Comparison of ENCODE assay signal across 8 cellular contexts in the genomic region with DNA sequence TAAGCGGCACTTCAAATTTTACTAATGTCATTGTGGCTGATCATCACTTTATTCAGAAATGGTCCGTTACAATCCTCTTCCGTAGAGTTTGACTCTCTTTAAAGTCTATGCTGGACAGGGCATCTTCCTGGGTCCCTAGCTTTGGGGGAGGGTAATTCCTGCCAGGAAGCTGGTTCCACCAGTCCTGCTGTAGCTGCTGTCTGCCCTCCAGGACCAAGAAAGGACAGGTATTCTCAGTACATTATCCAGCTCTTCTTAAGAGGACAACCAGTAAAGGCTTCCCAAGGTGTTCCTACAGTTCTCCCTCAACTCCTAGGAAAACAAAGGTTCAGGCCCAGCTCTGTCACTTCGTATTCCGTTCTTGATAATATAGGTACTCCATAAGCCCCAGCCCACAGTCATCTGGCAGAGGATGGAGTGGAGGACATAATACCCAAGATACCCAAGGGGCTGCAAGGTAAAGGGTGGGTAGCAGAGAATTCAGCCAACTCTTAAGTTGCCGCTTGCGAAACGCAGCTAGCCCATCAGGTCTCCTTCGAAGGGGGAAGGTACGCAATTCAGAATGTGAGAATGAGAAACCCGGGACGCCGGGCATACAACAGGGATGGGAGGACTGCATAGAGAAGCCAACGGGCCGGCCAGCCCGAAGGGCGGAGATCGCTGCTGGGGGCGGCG. TPM values are rescaled to one million over a fixed set of nuclear protein-coding genes. Genes with fewer than 3 reads are reported as not detected.
A peak's percentile ranks its signal among the peaks of the same experiment; 100 is the strongest.
DNase-seq lines count a peak whose midpoint lies in the region; ATAC-seq and TF ChIP-seq lines count a peak whose summit lies in the region.

No MANE protein-coding gene starts in this region.

- H3K36me3 ChIP-seq in OCI-LY7 (ENCODE audit: insufficient read depth, low read length) (peaks cover 11% of the 10 kb centered on the region), mucosa of rectum (ENCODE audit: control insufficient read depth in 2 of 2, insufficient read depth in 2 of 2, low read length in 2 of 2) (no peaks in the 10 kb centered on the region)

- DNase-seq in AG08396 (ENCODE audit: low spot score) (peak; percentile 7), OCI-LY7 (ENCODE audit: low spot score) (peak; percentile 66), coronary artery (ENCODE audit: low spot score) (no peak), GM03348 (ENCODE audit: low spot score) (no peak)
- DNase-seq in activated effector memory CD4-positive, alpha-beta T cell treated with anti-CD3 and anti-CD28 coated beads, Interleukin-2, amount 50 U/mL, for 16 hours, result no peak

- peaks cover 68% of the 10 kb centered on the region for H3K79me2 ChIP-seq in OCI-LY7 (ENCODE audit: insufficient read depth, low read depth, low read length)

- peak overlapping the region; percentile 89 to 90 for H3K9ac ChIP-seq in mucosa of rectum (ENCODE audit: low read depth in 1 of 2, low read length in 2 of 2)

- peak overlapping the region; percentile 83 for H3K4me2 ChIP-seq in OCI-LY7 (ENCODE audit: low read length)

- peak overlapping the region; percentile 68; the same call in 1 of the 2 replicates for H2AFZ ChIP-seq in OCI-LY7 (ENCODE audit: low read length)

- peak overlapping the region; percentile 87 for H3K27ac ChIP-seq in OCI-LY7 (ENCODE audit: low read depth, low read length, poor library complexity, severe bottlenecking)
- H3K27ac ChIP-seq in coronary artery, result peak overlapping the region; percentile 94 to 99
- peak overlapping the region; percentile 97 to 98 for H3K27ac ChIP-seq in mucosa of rectum (ENCODE audit: low read depth in 2 of 2, low read length in 2 of 2)

- TF ChIP-seq CTCF in GM12875 (IDR thresholded peaks at IDR 0.05; ENCODE audit: borderline replicate concordance, insufficient read depth, low read depth, low read length) (no peak), OCI-LY7 (conservative IDR thresholded peaks at IDR 0.05; ENCODE audit: low read length) (no peak), coronary artery (IDR thresholded peaks at IDR 0.05) (no peak)

- H3K4me3 ChIP-seq in GM12875 (ENCODE audit: low read depth, low read length), result peak overlapping the region; percentile 89
- H3K4me3 ChIP-seq in OCI-LY7 (ENCODE audit: low read depth, low read length, poor library complexity, severe bottlenecking), result peak overlapping the region; percentile 78
- peak overlapping the region; percentile 100 for H3K4me3 ChIP-seq in coronary artery
- H3K4me3 ChIP-seq in mucosa of rectum (ENCODE audit: low read length in 2 of 2), result peak overlapping the region; percentile 96 to 99

- intact Hi-C loops in OCI-LY7 (cut with micrococcal nuclease; ENCODE audit: unreplicated experiment), result loop anchor here (2.0 to 10.0 kb wide), 4 partner anchors 131 to 671 kb away; partner anchors contain the start of genes GTF3C6, REV3L and RPF2

- H3K9me3 ChIP-seq in OCI-LY7 (ENCODE audit: low read length) (peaks cover 12% of the 10 kb centered on the region; the same call in 1 of the 2 replicates), mucosa of rectum (ENCODE audit: control insufficient read depth in 2 of 2, low read length in 2 of 2) (no peaks in the 10 kb centered on the region)

- no TSS peak for BruUV-seq in OCI-LY7 (replicated peaks; lab: Mats Ljungman, UMichigan)

- POLR2A ChIA-PET in OCI-LY7 (lab: Charles Lee), result interaction anchor here (0.6 to 4.9 kb wide), 6 partner anchors 8 to 64 kb away, joined by 3 to 69 read pairs (median 14); partner anchors contain the start of gene AMD1

- H3K27me3 ChIP-seq in mucosa of rectum (ENCODE audit: control insufficient read depth in 2 of 2, insufficient read depth in 2 of 2, low read length in 2 of 2), result no peaks in the 10 kb centered on the region

- ATAC-seq in HG02623 (IDR thresholded peaks at IDR 0.05; ENCODE audit: unreplicated experiment), result no peak

- CTCF ChIA-PET in OCI-LY7 (lab: Charles Lee; ENCODE audit: unreplicated experiment), result interaction anchor here (0.9 kb wide), 1 partner anchor 131 kb away, joined by 3 read pairs; no protein-coding TSS in a partner anchor

- no peaks in the 10 kb centered on the region for H3K9me2 ChIP-seq in OCI-LY7 (ENCODE audit: insufficient read depth, low read length)

- H3K4me1 ChIP-seq in OCI-LY7 (ENCODE audit: insufficient read depth, low read length, poor library complexity, severe bottlenecking) (peaks cover 48% of the 10 kb centered on the region), mucosa of rectum (ENCODE audit: control insufficient read depth in 2 of 2, insufficient read depth in 2 of 2, low read length in 2 of 2) (peaks cover 8 to 11% of the 10 kb centered on the region in 2 donors)

- peaks cover 13% of the 10 kb centered on the region; the same call in 1 of the 2 replicates for H4K20me1 ChIP-seq in OCI-LY7 (ENCODE audit: insufficient read depth, low read length)

RNA-seq across cellular contexts. Expression of gene CDK19, which starts 1.3 kb away (rescaled TPM):
- 15.4 and 16.3 TPM in 2 replicates for total RNA-seq in OCI-LY7 (2014; rRNA removed; shearing (Covaris generic))
- total RNA-seq in OCI-LY7 (2022), result 35.6 and 40.8 TPM in 2 replicates

Comparison
In these comparisons a context has a peak if more than half of its experiments do, and no peak if none do; other contexts are left out.
1. DNase-seq: peak in AG08396 (single experiment) and OCI-LY7 (single experiment); none in coronary artery (single experiment), activated effector memory CD4-positive, alpha-beta T cell treated with anti-CD3 and anti-CD28 coated beads, Interleukin-2, amount 50 U/mL, for 16 hours (single experiment) and GM03348 (single experiment).
2. Peak in every context shown above with its lines, with median percentiles within 50 percentile points of each other: H3K4me3 ChIP-seq and H3K27ac ChIP-seq.